Comparison of ENCODE assay signal across 1 cellular context in the genomic region with DNA sequence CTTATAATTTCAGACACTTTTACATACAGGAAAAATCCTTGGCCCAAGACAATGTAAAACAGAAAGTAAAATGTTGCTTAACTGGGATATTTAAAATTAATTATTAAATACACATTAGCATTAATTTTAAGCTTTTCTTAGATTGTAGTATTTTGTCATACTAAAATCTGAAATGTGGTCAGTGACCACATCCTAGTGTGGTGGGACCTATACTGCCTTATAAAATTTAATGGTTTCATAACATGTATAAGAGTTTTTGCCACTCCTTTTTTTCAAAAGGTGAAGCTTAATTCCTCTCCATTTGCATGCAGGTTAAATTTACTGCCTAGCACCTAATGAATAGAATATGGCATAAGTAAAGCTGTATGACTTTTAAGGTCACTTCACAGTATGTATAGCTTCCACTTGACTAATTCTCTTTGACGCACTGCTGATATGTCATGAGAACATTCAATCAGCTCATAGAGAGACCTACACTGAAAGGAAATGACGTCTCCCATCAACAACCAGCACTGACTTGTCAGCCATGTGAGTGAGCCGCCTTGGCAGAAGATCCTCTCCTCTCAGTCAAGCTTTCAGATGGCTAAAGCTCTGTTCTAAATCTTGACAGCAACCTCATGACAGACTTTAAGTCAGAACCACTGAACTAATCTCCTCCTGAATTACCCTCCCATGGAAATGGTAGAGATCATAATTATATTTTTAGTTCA.
TF ChIP-seq lines count a peak whose summit lies in the region.

No MANE protein-coding gene starts in this region.

TF ChIP-seq in GM12878, 131 proteins besides CTCF, POLR2A, EP300 and RAD21 (continued from another document):
- TF ChIP-seq, protein P1, sequence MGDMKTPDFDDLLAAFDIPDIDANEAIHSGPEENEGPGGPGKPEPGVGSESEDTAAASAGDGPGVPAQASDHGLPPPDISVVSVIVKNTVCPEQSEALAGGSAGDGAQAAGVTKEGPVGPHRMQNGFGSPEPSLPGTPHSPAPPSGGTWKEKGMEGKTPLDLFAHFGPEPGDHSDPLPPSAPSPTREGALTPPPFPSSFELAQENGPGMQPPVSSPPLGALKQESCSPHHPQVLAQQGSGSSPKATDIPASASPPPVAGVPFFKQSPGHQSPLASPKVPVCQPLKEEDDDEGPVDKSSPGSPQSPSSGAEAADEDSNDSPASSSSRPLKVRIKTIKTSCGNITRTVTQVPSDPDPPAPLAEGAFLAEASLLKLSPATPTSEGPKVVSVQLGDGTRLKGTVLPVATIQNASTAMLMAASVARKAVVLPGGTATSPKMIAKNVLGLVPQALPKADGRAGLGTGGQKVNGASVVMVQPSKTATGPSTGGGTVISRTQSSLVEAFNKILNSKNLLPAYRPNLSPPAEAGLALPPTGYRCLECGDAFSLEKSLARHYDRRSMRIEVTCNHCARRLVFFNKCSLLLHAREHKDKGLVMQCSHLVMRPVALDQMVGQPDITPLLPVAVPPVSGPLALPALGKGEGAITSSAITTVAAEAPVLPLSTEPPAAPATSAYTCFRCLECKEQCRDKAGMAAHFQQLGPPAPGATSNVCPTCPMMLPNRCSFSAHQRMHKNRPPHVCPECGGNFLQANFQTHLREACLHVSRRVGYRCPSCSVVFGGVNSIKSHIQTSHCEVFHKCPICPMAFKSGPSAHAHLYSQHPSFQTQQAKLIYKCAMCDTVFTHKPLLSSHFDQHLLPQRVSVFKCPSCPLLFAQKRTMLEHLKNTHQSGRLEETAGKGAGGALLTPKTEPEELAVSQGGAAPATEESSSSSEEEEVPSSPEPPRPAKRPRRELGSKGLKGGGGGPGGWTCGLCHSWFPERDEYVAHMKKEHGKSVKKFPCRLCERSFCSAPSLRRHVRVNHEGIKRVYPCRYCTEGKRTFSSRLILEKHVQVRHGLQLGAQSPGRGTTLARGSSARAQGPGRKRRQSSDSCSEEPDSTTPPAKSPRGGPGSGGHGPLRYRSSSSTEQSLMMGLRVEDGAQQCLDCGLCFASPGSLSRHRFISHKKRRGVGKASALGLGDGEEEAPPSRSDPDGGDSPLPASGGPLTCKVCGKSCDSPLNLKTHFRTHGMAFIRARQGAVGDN (IDR thresholded peaks at IDR 0.05): no peak
- TF ChIP-seq STAT1 (conservative IDR thresholded peaks at IDR 0.05) (no peak), PML (IDR thresholded peaks at IDR 0.05; ENCODE audit: low read length) (no peak), ESRRA (IDR thresholded peaks at IDR 0.05; ENCODE audit: low read length) (no peak), LARP7 (IDR thresholded peaks at IDR 0.05) (no peak), MYC (IDR thresholded peaks at IDR 0.05; ENCODE audit: insufficient read depth, insufficient read length, insufficient replicate concordance, low read length, severe bottlenecking) (no peak), E2F4 (IDR thresholded peaks at IDR 0.05; ENCODE audit: low read depth, low read length) (no peak)
- TF ChIP-seq, protein P2, sequence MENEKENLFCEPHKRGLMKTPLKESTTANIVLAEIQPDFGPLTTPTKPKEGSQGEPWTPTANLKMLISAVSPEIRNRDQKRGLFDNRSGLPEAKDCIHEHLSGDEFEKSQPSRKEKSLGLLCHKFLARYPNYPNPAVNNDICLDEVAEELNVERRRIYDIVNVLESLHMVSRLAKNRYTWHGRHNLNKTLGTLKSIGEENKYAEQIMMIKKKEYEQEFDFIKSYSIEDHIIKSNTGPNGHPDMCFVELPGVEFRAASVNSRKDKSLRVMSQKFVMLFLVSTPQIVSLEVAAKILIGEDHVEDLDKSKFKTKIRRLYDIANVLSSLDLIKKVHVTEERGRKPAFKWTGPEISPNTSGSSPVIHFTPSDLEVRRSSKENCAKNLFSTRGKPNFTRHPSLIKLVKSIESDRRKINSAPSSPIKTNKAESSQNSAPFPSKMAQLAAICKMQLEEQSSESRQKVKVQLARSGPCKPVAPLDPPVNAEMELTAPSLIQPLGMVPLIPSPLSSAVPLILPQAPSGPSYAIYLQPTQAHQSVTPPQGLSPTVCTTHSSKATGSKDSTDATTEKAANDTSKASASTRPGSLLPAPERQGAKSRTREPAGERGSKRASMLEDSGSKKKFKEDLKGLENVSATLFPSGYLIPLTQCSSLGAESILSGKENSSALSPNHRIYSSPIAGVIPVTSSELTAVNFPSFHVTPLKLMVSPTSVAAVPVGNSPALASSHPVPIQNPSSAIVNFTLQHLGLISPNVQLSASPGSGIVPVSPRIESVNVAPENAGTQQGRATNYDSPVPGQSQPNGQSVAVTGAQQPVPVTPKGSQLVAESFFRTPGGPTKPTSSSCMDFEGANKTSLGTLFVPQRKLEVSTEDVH (IDR thresholded peaks at IDR 0.05; ENCODE audit: low read depth, partially characterized antibody): no peak
